In genomic region chr16:68526143-68526781, GRCh38 we compare ENCODE assay signal across 1 cellular context.
A peak's percentile ranks its signal among the peaks of the same experiment; 100 is the strongest.
TF ChIP-seq lines count a peak whose summit lies in the region.

No MANE protein-coding gene starts in this region.

TF ChIP-seq in HepG2, 621 proteins besides CTCF, POLR2A, EP300 and RAD21 (continued from another document and continues in another):
- TF ChIP-seq, protein P1, sequence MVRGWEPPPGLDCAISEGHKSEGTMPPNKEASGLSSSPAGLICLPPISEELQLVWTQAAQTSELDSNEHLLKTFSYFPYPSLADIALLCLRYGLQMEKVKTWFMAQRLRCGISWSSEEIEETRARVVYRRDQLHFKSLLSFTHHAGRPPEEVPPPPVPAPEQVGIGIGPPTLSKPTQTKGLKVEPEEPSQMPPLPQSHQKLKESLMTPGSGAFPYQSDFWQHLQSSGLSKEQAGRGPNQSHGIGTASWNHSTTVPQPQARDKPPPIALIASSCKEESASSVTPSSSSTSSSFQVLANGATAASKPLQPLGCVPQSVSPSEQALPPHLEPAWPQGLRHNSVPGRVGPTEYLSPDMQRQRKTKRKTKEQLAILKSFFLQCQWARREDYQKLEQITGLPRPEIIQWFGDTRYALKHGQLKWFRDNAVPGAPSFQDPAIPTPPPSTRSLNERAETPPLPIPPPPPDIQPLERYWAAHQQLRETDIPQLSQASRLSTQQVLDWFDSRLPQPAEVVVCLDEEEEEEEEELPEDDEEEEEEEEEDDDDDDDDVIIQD (CRISPR knock-in tag; IDR thresholded peaks at IDR 0.05; ENCODE audit: low read depth) = 0 out of 2 replicates have a peak, but pooled peaks have one; percentile 28
- TF ChIP-seq ZNF407 (CRISPR knock-in tag; IDR thresholded peaks at IDR 0.05; ENCODE audit: not compliant biosample characterization) = peak; percentile 26
- TF ChIP-seq ZNF431 (CRISPR knock-in tag; IDR thresholded peaks at IDR 0.05; ENCODE audit: borderline replicate concordance, low read depth) = no peak
- TF ChIP-seq, protein P2, sequence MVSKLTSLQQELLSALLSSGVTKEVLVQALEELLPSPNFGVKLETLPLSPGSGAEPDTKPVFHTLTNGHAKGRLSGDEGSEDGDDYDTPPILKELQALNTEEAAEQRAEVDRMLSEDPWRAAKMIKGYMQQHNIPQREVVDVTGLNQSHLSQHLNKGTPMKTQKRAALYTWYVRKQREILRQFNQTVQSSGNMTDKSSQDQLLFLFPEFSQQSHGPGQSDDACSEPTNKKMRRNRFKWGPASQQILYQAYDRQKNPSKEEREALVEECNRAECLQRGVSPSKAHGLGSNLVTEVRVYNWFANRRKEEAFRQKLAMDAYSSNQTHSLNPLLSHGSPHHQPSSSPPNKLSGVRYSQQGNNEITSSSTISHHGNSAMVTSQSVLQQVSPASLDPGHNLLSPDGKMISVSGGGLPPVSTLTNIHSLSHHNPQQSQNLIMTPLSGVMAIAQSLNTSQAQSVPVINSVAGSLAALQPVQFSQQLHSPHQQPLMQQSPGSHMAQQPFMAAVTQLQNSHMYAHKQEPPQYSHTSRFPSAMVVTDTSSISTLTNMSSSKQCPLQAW (CRISPR knock-in tag; IDR thresholded peaks at IDR 0.05) = peak; percentile 65; the same call in 1 of the 2 replicates
- no peak for TF ChIP-seq ZNF703 (CRISPR knock-in tag; IDR thresholded peaks at IDR 0.05; ENCODE audit: borderline replicate concordance)
- TF ChIP-seq, protein P3, sequence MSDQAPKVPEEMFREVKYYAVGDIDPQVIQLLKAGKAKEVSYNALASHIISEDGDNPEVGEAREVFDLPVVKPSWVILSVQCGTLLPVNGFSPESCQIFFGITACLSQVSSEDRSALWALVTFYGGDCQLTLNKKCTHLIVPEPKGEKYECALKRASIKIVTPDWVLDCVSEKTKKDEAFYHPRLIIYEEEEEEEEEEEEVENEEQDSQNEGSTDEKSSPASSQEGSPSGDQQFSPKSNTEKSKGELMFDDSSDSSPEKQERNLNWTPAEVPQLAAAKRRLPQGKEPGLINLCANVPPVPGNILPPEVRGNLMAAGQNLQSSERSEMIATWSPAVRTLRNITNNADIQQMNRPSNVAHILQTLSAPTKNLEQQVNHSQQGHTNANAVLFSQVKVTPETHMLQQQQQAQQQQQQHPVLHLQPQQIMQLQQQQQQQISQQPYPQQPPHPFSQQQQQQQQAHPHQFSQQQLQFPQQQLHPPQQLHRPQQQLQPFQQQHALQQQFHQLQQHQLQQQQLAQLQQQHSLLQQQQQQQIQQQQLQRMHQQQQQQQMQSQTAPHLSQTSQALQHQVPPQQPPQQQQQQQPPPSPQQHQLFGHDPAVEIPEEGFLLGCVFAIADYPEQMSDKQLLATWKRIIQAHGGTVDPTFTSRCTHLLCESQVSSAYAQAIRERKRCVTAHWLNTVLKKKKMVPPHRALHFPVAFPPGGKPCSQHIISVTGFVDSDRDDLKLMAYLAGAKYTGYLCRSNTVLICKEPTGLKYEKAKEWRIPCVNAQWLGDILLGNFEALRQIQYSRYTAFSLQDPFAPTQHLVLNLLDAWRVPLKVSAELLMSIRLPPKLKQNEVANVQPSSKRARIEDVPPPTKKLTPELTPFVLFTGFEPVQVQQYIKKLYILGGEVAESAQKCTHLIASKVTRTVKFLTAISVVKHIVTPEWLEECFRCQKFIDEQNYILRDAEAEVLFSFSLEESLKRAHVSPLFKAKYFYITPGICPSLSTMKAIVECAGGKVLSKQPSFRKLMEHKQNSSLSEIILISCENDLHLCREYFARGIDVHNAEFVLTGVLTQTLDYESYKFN (CRISPR knock-in tag; conservative IDR thresholded peaks at IDR 0.05) = peak; percentile 78
- TF ChIP-seq, protein P4, sequence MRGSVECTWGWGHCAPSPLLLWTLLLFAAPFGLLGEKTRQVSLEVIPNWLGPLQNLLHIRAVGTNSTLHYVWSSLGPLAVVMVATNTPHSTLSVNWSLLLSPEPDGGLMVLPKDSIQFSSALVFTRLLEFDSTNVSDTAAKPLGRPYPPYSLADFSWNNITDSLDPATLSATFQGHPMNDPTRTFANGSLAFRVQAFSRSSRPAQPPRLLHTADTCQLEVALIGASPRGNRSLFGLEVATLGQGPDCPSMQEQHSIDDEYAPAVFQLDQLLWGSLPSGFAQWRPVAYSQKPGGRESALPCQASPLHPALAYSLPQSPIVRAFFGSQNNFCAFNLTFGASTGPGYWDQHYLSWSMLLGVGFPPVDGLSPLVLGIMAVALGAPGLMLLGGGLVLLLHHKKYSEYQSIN (CRISPR knock-in tag; IDR thresholded peaks at IDR 0.05; ENCODE audit: borderline replicate concordance) = no peak
- peak; percentile 54 for TF ChIP-seq THAP11 (CRISPR knock-in tag; IDR thresholded peaks at IDR 0.05)
- TF ChIP-seq BCL3 (CRISPR knock-in tag; IDR thresholded peaks at IDR 0.05) = 0 out of 2 replicates have a peak, but pooled peaks have one; percentile 22
- no peak for TF ChIP-seq ERF (CRISPR knock-in tag; IDR thresholded peaks at IDR 0.05)
- peak; percentile 55 for TF ChIP-seq SALL1 (CRISPR knock-in tag; IDR thresholded peaks at IDR 0.05)
- TF ChIP-seq ZNF143 (CRISPR knock-in tag; IDR thresholded peaks at IDR 0.05) = no peak
- TF ChIP-seq POGK (CRISPR knock-in tag; conservative IDR thresholded peaks at IDR 0.05) = 0 out of 2 replicates have a peak, but pooled peaks have one; percentile 20
- TF ChIP-seq ZNF333 (CRISPR knock-in tag; IDR thresholded peaks at IDR 0.05; ENCODE audit: borderline replicate concordance) = no peak
- TF ChIP-seq ZBTB7A (CRISPR knock-in tag; IDR thresholded peaks at IDR 0.05) = no peak
- peak; percentile 78 for TF ChIP-seq GATAD2A (CRISPR knock-in tag; IDR thresholded peaks at IDR 0.05)
- TF ChIP-seq POLR2AphosphoS5 (IDR thresholded peaks at IDR 0.05; ENCODE audit: low read depth, low read length) = no peak
- TF ChIP-seq TARDBP (CRISPR knock-in tag; IDR thresholded peaks at IDR 0.05) = no peak
- TF ChIP-seq CREB1 (IDR thresholded peaks at IDR 0.05) = peak; percentile 86
- no peak for TF ChIP-seq CREB1 (CRISPR knock-in tag; IDR thresholded peaks at IDR 0.05)
- 0 out of 2 replicates have a peak, but pooled peaks have one; percentile 28 for TF ChIP-seq ZHX1 (CRISPR knock-in tag; IDR thresholded peaks at IDR 0.05; ENCODE audit: low read depth)
- no peak for TF ChIP-seq ZNF550 (CRISPR knock-in tag; IDR thresholded peaks at IDR 0.05; ENCODE audit: borderline replicate concordance)
- TF ChIP-seq GZF1 (CRISPR knock-in tag; IDR thresholded peaks at IDR 0.05) = no peak
- TF ChIP-seq SMYD3 (CRISPR knock-in tag; IDR thresholded peaks at IDR 0.05) = no peak
- TF ChIP-seq SNAPC2 (CRISPR knock-in tag; IDR thresholded peaks at IDR 0.05) = no peak
- TF ChIP-seq NCOR1 (IDR thresholded peaks at IDR 0.05; ENCODE audit: borderline replicate concordance, low read length) = peak; percentile 74; the same call in 1 of the 2 replicates
- TF ChIP-seq NONO (IDR thresholded peaks at IDR 0.05) = no peak
- 0 out of 2 replicates have a peak, but pooled peaks have one; percentile 36 for TF ChIP-seq NONO (CRISPR knock-in tag; conservative IDR thresholded peaks at IDR 0.05)
- 0 out of 2 replicates have a peak, but pooled peaks have one; percentile 65 for TF ChIP-seq GLI4 (CRISPR knock-in tag; IDR thresholded peaks at IDR 0.05; ENCODE audit: borderline replicate concordance)
- 0 out of 2 replicates have a peak, but pooled peaks have one; percentile 38 for TF ChIP-seq GATAD1 (CRISPR knock-in tag; IDR thresholded peaks at IDR 0.05)
- TF ChIP-seq EEA1 (CRISPR knock-in tag; IDR thresholded peaks at IDR 0.05; ENCODE audit: borderline replicate concordance) = 0 out of 2 replicates have a peak, but pooled peaks have one; percentile 59
- 0 out of 2 replicates have a peak, but pooled peaks have one; percentile 39 for TF ChIP-seq ELF3 (CRISPR knock-in tag; IDR thresholded peaks at IDR 0.05)
- 0 out of 2 replicates have a peak, but pooled peaks have one; percentile 22 for TF ChIP-seq ZNF136 (CRISPR knock-in tag; IDR thresholded peaks at IDR 0.05; ENCODE audit: low read depth)
- TF ChIP-seq CEBPB (IDR thresholded peaks at IDR 0.05; ENCODE audit: borderline replicate concordance, low read depth, low read length) = peak; percentile 87; the same call in 1 of the 2 replicates
- TF ChIP-seq ZNF883 (CRISPR knock-in tag; IDR thresholded peaks at IDR 0.05; ENCODE audit: not compliant biosample characterization) = peak; percentile 65
- no peak for TF ChIP-seq ZFP36L2 (CRISPR knock-in tag; IDR thresholded peaks at IDR 0.05)
- peak; percentile 66 for TF ChIP-seq NFYB (CRISPR knock-in tag; IDR thresholded peaks at IDR 0.05)
- TF ChIP-seq TRIM24 (CRISPR knock-in tag; IDR thresholded peaks at IDR 0.05) = peak; percentile 80; the same call in 1 of the 2 replicates
- peak; percentile 61 for TF ChIP-seq KDM6A (CRISPR knock-in tag; IDR thresholded peaks at IDR 0.05; ENCODE audit: low read depth)
